In the genomic region with DNA sequence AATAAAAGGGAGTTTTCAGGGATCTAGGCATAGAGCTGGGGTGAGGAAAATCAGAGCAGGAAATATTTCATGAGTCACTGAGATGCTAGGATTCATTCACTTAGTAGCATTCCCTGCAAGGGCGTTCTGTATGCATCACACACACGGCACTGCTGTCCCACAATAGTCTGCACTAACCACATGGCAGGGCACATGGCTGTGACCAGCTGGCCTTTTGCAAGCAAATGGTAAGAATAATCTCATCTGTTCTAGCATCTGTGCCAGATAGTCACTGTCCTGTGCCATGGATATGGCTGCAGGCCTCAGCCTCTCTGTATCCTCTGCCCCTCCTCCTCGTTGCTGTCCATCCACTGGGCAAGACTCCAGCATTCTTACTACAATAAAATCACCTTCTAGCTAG, we compare ENCODE assay signal across 11 cellular contexts. TPM values are rescaled to one million over a fixed set of nuclear protein-coding genes. Genes with fewer than 3 reads are reported as not detected.
DNase-seq lines count a peak whose midpoint lies in the region; TF ChIP-seq lines count a peak whose summit lies in the region.
"Had no signal": no experiment of that assay in that cellular context is flagged by ENCODE, and none has a peak within 500 bp of the region (broad histone marks: within the 10 kb centered on the region; RNA-seq: fewer than 3 reads in every experiment).

No MANE protein-coding gene starts in this region.

- TF ChIP-seq CTCF in left ventricle myocardium inferior (IDR thresholded peaks at IDR 0.05; ENCODE audit: borderline replicate concordance) (no peak), right atrium auricular region (IDR thresholded peaks at IDR 0.05) (no peak), cardiac fibroblast (IDR thresholded peaks at IDR 0.05; ENCODE audit: low read depth, low read length) (no peak), uterus (IDR thresholded peaks at IDR 0.05) (no peak)

- H3K4me1 ChIP-seq in left ventricle myocardium inferior (peaks cover 48% of the 10 kb centered on the region), right atrium auricular region (peaks cover 0 to 30% of the 10 kb centered on the region in 2 donors), muscle layer of colon (ENCODE audit: insufficient read depth, low read length) (peaks cover 66% of the 10 kb centered on the region), uterus (peaks cover 25% of the 10 kb centered on the region in 2 donors)

- H3K9me3 ChIP-seq in left ventricle myocardium inferior (replicated peaks) (no peaks in the 10 kb centered on the region), right atrium auricular region (no peaks in the 10 kb centered on the region), muscle layer of colon (ENCODE audit: low read length) (no peaks in the 10 kb centered on the region), uterus (no peaks in the 10 kb centered on the region)

- DNase-seq in left ventricle myocardium inferior (no peak), right atrium auricular region (ENCODE audit: low spot score) (no peak), cardiac fibroblast (ENCODE audit: low read depth in 2 of 2) (peak; percentile 59 to 83), uterus (peak in 1 of 2 donors; percentile 51), SIG-M5 (lab: John Stamatoyannopoulos, UW) (no peak), HT-29 (ENCODE audit: low spot score) (no peak)
- DNase-seq in activated CD4-positive, CD25-positive, alpha-beta regulatory T cell treated with anti-CD3 and anti-CD28 coated beads, Interleukin-2, amount 50 U/mL, for 72 hours = no peak
- DNase-seq: activated naive CD4-positive, alpha-beta T cell; NCI-H748 treated with DMSO at 0.1 percent for 48 hours had no signal

- H3K4me3 ChIP-seq in left ventricle myocardium inferior (no peak overlapping the region), right atrium auricular region (no peak overlapping the region), cardiac fibroblast (replicated peaks in 1 of 2; ENCODE audit: low read depth in 2 of 2, low read length in 2 of 2) (no peak overlapping the region), muscle layer of colon (ENCODE audit: low read depth in 1 of 2, low read length in 2 of 2) (no peak overlapping the region), uterus (no peak overlapping the region)

- peak overlapping the region; percentile 66 for H3K27ac ChIP-seq in left ventricle myocardium inferior (replicated peaks)
- H3K27ac ChIP-seq in right atrium auricular region = peak overlapping the region in 1 of 2 donors; percentile 66
- peak overlapping the region; percentile 75 for H3K27ac ChIP-seq in muscle layer of colon (ENCODE audit: low read depth, low read length)
- H3K27ac ChIP-seq in uterus = peak overlapping the region; percentile 89 to 93
- H3K27ac ChIP-seq: VCaP had no signal

- H3K27me3 ChIP-seq in left ventricle myocardium inferior (ENCODE audit: low read depth) (peaks cover 10% of the 10 kb centered on the region), right atrium auricular region (no peaks in the 10 kb centered on the region), muscle layer of colon (ENCODE audit: control insufficient read depth in 1 of 2, insufficient read depth in 2 of 2, low read length in 2 of 2) (no peaks in the 10 kb centered on the region), uterus (no peaks in the 10 kb centered on the region)

- peak overlapping the region; percentile 21 for H3K9ac ChIP-seq in muscle layer of colon (ENCODE audit: low read length)

- H3K36me3 ChIP-seq in left ventricle myocardium inferior = no peaks in the 10 kb centered on the region
- H3K36me3 ChIP-seq in right atrium auricular region = no peaks in the 10 kb centered on the region
- peaks cover 39% of the 10 kb centered on the region for H3K36me3 ChIP-seq in muscle layer of colon (ENCODE audit: insufficient read depth, low read length)
- no peaks in the 10 kb centered on the region for H3K36me3 ChIP-seq in uterus

- intact Hi-C loops in left ventricle myocardium inferior (cut with micrococcal nuclease) (no loop called here), uterus (cut with DNase I; ENCODE audit: low total_unique reads) (no loop called here)

- TF ChIP-seq POLR2A in uterus (IDR thresholded peaks at IDR 0.05) = no peak

RNA-seq across cellular contexts. Expression of gene BOC, which starts 37.8 kb away (rescaled TPM):
- 6.7 TPM for total RNA-seq in left ventricle myocardium inferior
- total RNA-seq in right atrium auricular region = 10 to 100 TPM; 10.6 to 15.4 TPM
- total RNA-seq in uterus = 100 to 1,000 TPM; 103 to 169 (median 105) TPM
- not detected in 2 replicates for total RNA-seq in HT-29 (2014; rRNA removed; shearing (Covaris generic))

Comparison
In these comparisons a context has a peak if more than half of its experiments do, and no peak if none do; other contexts are left out.
1. DNase-seq: peak in cardiac fibroblast (2 of 2); none in left ventricle myocardium inferior (single experiment), right atrium auricular region (single experiment), SIG-M5 (single experiment), HT-29 (single experiment) and activated CD4-positive, CD25-positive, alpha-beta regulatory T cell treated with anti-CD3 and anti-CD28 coated beads, Interleukin-2, amount 50 U/mL, for 72 hours (single experiment).
2. RNA of gene BOC, which starts 37.8 kb away (total RNA-seq): 103 to 169 TPM in uterus; 10.6 to 15.4 TPM in right atrium auricular region, 6.7 TPM in left ventricle myocardium inferior (single experiment) and not detected in HT-29; every median in the first group is over 4 times any median in the second.